In genomic region chr20:17617212-17617867, GRCh38 we compare ENCODE assay signal across 8 cellular contexts. TPM values are rescaled to one million over a fixed set of nuclear protein-coding genes. Genes with fewer than 3 reads are reported as not detected.
DNase-seq lines count a peak whose midpoint lies in the region; ATAC-seq and TF ChIP-seq lines count a peak whose summit lies in the region.

No MANE protein-coding gene starts in this region.

- peak overlapping the region in 1 of 2 donors; percentile 32 for H3K27ac ChIP-seq in breast epithelium

- H3K4me1 ChIP-seq in breast epithelium, result no peaks in the 10 kb centered on the region

- H3K36me3 ChIP-seq in breast epithelium (peaks cover under 1% of the 10 kb centered on the region), kidney epithelial cell (ENCODE audit: control insufficient read depth, insufficient read depth, low read length) (peaks cover 2% of the 10 kb centered on the region)

- intact Hi-C loops in breast epithelium (cut with DNase I; ENCODE audit: low total_unique reads), result no loop called here

- no peaks in the 10 kb centered on the region for H3K9me3 ChIP-seq in breast epithelium

- no peak for TF ChIP-seq EP300 in Ishikawa (IDR thresholded peaks at IDR 0.05; ENCODE audit: borderline replicate concordance)

- TF ChIP-seq RAD21 in Ishikawa (IDR thresholded peaks at IDR 0.05; ENCODE audit: low read depth), result peak; percentile 79

- H3K4me3 ChIP-seq in breast epithelium, result no peak overlapping the region
- H3K4me3 ChIP-seq in kidney epithelial cell (ENCODE audit: low read depth, low read length), result no peak overlapping the region

- no peak for ATAC-seq in GM18909 (IDR thresholded peaks at IDR 0.05; ENCODE audit: poor library complexity, unreplicated experiment)

- TF ChIP-seq POLR2A in breast epithelium (IDR thresholded peaks at IDR 0.05), result no peak

- DNase-seq in DMS53 treated with DMSO at 0.1 percent for 48 hours (lab: John Stamatoyannopoulos, UW; ENCODE audit: unreplicated experiment) (peak; percentile 15), SW480 (ENCODE audit: low spot score) (peak; percentile 70), breast epithelium (ENCODE audit: low spot score in 2 of 2) (peak; percentile 59 to 72), kidney epithelial cell (ENCODE audit: low read depth) (no peak), NCI-H1436 (lab: John Stamatoyannopoulos, UW) (no peak)
- peak; percentile 27 to 37 for DNase-seq in stimulated activated CD8-positive, alpha-beta memory T cell treated with anti-CD3 and anti-CD28 coated beads, Interleukin-2, amount 100 ng/mL, for 48 hours (ENCODE audit: low read depth in 2 of 2)

- H3K27me3 ChIP-seq in breast epithelium (no peaks in the 10 kb centered on the region), kidney epithelial cell (ENCODE audit: control insufficient read depth, insufficient read depth, low read length) (no peaks in the 10 kb centered on the region)

- TF ChIP-seq CTCF in breast epithelium (IDR thresholded peaks at IDR 0.05), result peak in 2 of 3 donors; percentile 96 to 97
- TF ChIP-seq CTCF in kidney epithelial cell (IDR thresholded peaks at IDR 0.05; ENCODE audit: insufficient read depth, low read length, poor library complexity, severe bottlenecking), result peak; percentile 71

TF ChIP-seq in Ishikawa, 13 proteins besides CTCF, POLR2A, EP300 and RAD21:
- TF ChIP-seq YY1 (IDR thresholded peaks at IDR 0.05; ENCODE audit: low read depth) (no peak), TCF12 (IDR thresholded peaks at IDR 0.05; ENCODE audit: low read depth) (no peak), FOXM1 (IDR thresholded peaks at IDR 0.05; ENCODE audit: borderline replicate concordance, low read depth) (no peak), TAF1 (IDR thresholded peaks at IDR 0.05; ENCODE audit: low read depth) (no peak), ZBTB7A (IDR thresholded peaks at IDR 0.05; ENCODE audit: low read depth) (no peak)
- TF ChIP-seq, protein P1, sequence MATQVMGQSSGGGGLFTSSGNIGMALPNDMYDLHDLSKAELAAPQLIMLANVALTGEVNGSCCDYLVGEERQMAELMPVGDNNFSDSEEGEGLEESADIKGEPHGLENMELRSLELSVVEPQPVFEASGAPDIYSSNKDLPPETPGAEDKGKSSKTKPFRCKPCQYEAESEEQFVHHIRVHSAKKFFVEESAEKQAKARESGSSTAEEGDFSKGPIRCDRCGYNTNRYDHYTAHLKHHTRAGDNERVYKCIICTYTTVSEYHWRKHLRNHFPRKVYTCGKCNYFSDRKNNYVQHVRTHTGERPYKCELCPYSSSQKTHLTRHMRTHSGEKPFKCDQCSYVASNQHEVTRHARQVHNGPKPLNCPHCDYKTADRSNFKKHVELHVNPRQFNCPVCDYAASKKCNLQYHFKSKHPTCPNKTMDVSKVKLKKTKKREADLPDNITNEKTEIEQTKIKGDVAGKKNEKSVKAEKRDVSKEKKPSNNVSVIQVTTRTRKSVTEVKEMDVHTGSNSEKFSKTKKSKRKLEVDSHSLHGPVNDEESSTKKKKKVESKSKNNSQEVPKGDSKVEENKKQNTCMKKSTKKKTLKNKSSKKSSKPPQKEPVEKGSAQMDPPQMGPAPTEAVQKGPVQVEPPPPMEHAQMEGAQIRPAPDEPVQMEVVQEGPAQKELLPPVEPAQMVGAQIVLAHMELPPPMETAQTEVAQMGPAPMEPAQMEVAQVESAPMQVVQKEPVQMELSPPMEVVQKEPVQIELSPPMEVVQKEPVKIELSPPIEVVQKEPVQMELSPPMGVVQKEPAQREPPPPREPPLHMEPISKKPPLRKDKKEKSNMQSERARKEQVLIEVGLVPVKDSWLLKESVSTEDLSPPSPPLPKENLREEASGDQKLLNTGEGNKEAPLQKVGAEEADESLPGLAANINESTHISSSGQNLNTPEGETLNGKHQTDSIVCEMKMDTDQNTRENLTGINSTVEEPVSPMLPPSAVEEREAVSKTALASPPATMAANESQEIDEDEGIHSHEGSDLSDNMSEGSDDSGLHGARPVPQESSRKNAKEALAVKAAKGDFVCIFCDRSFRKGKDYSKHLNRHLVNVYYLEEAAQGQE (IDR thresholded peaks at IDR 0.05; ENCODE audit: low read depth), result no peak

RNA-seq across cellular contexts. Expression of gene DSTN, which starts 47.5 kb away (rescaled TPM):
- total RNA-seq in breast epithelium (100 to 1,000 TPM; 180 to 384 (median 272) TPM), kidney epithelial cell (254 and 255 TPM in 2 replicates)

Comparison
In these comparisons a context has a peak if more than half of its experiments do, and no peak if none do; other contexts are left out.
1. DNase-seq: peak in DMS53 treated with DMSO at 0.1 percent for 48 hours (single experiment), SW480 (single experiment), breast epithelium (2 of 2) and stimulated activated CD8-positive, alpha-beta memory T cell treated with anti-CD3 and anti-CD28 coated beads, Interleukin-2, amount 100 ng/mL, for 48 hours (2 of 2); none in kidney epithelial cell (single experiment) and NCI-H1436 (single experiment).